ENCODE assay signal across 8 cellular contexts in the genomic region with DNA sequence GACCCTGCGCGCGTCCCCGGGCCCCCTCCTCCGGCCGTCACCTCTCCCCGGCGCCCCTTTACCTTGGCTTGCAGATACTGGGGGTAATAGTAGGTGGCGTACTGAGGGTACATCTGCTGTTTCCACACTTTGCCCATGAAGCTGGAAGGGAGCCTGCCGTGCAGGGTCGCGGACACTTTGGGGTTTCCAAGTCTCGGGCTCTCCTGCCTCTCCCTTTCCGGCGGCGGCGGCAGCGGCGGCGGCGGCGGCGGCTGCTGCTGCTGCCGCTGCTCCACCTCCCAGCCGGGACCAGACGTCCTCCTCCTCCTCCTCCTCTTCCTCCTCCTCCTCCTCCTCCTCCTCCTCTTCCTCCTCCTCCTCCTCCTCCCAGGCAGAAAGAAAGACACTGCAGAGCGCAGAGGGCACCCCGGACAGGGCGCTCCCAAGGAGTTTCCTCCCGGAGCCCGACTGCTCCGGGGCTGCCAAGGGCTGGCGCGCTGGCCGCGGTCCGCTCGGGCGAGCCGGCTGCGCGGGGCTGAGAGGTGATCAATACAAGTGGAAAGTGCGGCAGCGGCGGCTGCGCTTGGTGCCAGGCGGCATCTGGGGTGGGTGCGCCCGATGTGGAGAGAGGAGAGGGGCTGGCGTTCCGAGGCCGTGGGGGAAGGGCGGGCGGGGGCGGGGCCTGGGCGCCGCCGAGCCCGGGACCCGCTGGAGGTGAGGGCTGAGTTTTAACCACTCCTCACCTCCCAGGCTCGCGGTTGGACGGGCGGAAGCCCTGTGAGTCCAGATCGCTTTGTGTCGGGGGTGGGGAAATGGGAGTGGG. TPM values are rescaled to one million over a fixed set of nuclear protein-coding genes. Genes with fewer than 3 reads are reported as not detected.
DNase-seq lines count a peak whose midpoint lies in the region; ATAC-seq and TF ChIP-seq lines count a peak whose summit lies in the region.

A gene with protein sequence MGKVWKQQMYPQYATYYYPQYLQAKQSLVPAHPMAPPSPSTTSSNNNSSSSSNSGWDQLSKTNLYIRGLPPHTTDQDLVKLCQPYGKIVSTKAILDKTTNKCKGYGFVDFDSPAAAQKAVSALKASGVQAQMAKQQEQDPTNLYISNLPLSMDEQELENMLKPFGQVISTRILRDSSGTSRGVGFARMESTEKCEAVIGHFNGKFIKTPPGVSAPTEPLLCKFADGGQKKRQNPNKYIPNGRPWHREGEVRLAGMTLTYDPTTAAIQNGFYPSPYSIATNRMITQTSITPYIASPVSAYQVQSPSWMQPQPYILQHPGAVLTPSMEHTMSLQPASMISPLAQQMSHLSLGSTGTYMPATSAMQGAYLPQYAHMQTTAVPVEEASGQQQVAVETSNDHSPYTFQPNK (minus strand): TSS at position 581 of the 802 bp plus-strand sequence. CDS start 444 bp downstream, at position 137.

- peak within 1 kb of the TSS; percentile 93 for H3K4me3 ChIP-seq in PC-3 (ENCODE audit: low read length)
- peak within 1 kb of the TSS; percentile 67 to 81 for H3K4me3 ChIP-seq in stomach smooth muscle (ENCODE audit: low read length in 2 of 2)

- peak within 1 kb of the TSS; percentile 88 for H3K4me2 ChIP-seq in PC-3 (ENCODE audit: low read length)

- H3K9me3 Mint-ChIP-seq in activated T-helper 17 cell treated with anti-CD3 and anti-CD28 coated beads, Interleukin-2, amount 50 U/mL, for 72 hours: no peaks in the 10 kb centered on the region
- no peaks in the 10 kb centered on the region for H3K9me3 Mint-ChIP-seq in natural killer cell treated with Interleukin-12 subunit alpha and Interleukin-12 subunit beta and Interleukin-15 and Interleukin-18, amount 100 ng/mL, for 72 hours

- H3K36me3 ChIP-seq in PC-3 (ENCODE audit: low read depth, low read length) (no peaks in the 10 kb centered on the region), stomach smooth muscle (ENCODE audit: control insufficient read depth in 2 of 2, insufficient read depth in 2 of 2, low read length in 2 of 2) (no peaks in the 10 kb centered on the region)

- H3F3A ChIP-seq in PC-3 (ENCODE audit: low read length, unreplicated experiment): no peaks in the 10 kb centered on the region

- intact Hi-C loops in PC-3 (cut with micrococcal nuclease): loop anchor here (2.0 to 10.0 kb wide), 10 partner anchors 45 to 479 kb away; no protein-coding TSS in a partner anchor

- H4K20me1 ChIP-seq in PC-3 (ENCODE audit: low read length): no peaks in the 10 kb centered on the region

- H3K9me2 ChIP-seq in PC-3 (replicated peaks; ENCODE audit: low read length): no peaks in the 10 kb centered on the region

- H3K27me3 ChIP-seq in PC-3 (ENCODE audit: low read length) (no peaks in the 10 kb centered on the region), stomach smooth muscle (ENCODE audit: control insufficient read depth in 1 of 2, insufficient read depth in 2 of 2, low read length in 2 of 2) (no peaks in the 10 kb centered on the region)

- H3K9ac ChIP-seq in PC-3 (ENCODE audit: low read length) (peak within 1 kb of the TSS; percentile 92), stomach smooth muscle (ENCODE audit: low read length in 2 of 2) (peak within 1 kb of the TSS; percentile 80 to 87)

- BruUV-seq in PC-3 (replicated peaks; lab: Mats Ljungman, UMichigan): no TSS peak

- H3K27ac ChIP-seq in C4-2B (peak within 1 kb of the TSS; percentile 27; the same call in 1 of the 2 replicates), PC-3 (ENCODE audit: low read length) (peak within 1 kb of the TSS; percentile 84), stomach smooth muscle (ENCODE audit: low read length) (peak within 1 kb of the TSS; percentile 76)

- H3K4me1 Mint-ChIP-seq in activated T-helper 17 cell treated with anti-CD3 and anti-CD28 coated beads, Interleukin-2, amount 50 U/mL, for 72 hours: peaks cover 27% of the 10 kb centered on the region
- H3K4me1 Mint-ChIP-seq in natural killer cell treated with Interleukin-12 subunit alpha and Interleukin-12 subunit beta and Interleukin-15 and Interleukin-18, amount 100 ng/mL, for 72 hours (ENCODE audit: low read depth in 2 of 2): peaks cover 10 to 26% of the 10 kb centered on the region in 2 donors

- DNase-seq in PC-3 (peak; percentile 63), fibroblast of peridontal ligament (ENCODE audit: extremely low read depth) (peak; percentile 55)
- no peak for DNase-seq in natural killer cell treated with Interleukin-12 subunit alpha and Interleukin-12 subunit beta and Interleukin-15 and Interleukin-18, amount 100 ng/mL, for 72 hours (ENCODE audit: low spot score)

- CTCF ChIA-PET in PC-3 (lab: Charles Lee): no interaction called here

- no peaks in the 10 kb centered on the region for H3K9me3 ChIP-seq in PC-3 (ENCODE audit: low read length)
- no peaks in the 10 kb centered on the region for H3K9me3 ChIP-seq in stomach smooth muscle (ENCODE audit: control insufficient read depth in 2 of 2, low read length in 2 of 2)

- H2AFZ ChIP-seq in PC-3 (ENCODE audit: low read length): peak within 1 kb of the TSS; percentile 88

- ATAC-seq in HG02610 (IDR thresholded peaks at IDR 0.05; ENCODE audit: unreplicated experiment) (peak; percentile 43), PC-3 (peak; percentile 48), GM19397 (IDR thresholded peaks at IDR 0.05; ENCODE audit: unreplicated experiment) (no peak)
- ATAC-seq in activated T-helper 17 cell treated with anti-CD3 and anti-CD28 coated beads, Interleukin-2, amount 50 U/mL, for 72 hours (replicated peaks): peak; percentile 44
- peak; percentile 71 to 82 for ATAC-seq in natural killer cell treated with Interleukin-12 subunit alpha and Interleukin-12 subunit beta and Interleukin-15 and Interleukin-18, amount 100 ng/mL, for 72 hours

- peak within 1 kb of the TSS; percentile 93 for H3K4me3 Mint-ChIP-seq in activated T-helper 17 cell treated with anti-CD3 and anti-CD28 coated beads, Interleukin-2, amount 50 U/mL, for 72 hours
- peak within 1 kb of the TSS; percentile 94 for H3K4me3 Mint-ChIP-seq in natural killer cell treated with Interleukin-12 subunit alpha and Interleukin-12 subunit beta and Interleukin-15 and Interleukin-18, amount 100 ng/mL, for 72 hours

- no peaks in the 10 kb centered on the region for H3K27me3 Mint-ChIP-seq in activated T-helper 17 cell treated with anti-CD3 and anti-CD28 coated beads, Interleukin-2, amount 50 U/mL, for 72 hours
- H3K27me3 Mint-ChIP-seq in natural killer cell treated with Interleukin-12 subunit alpha and Interleukin-12 subunit beta and Interleukin-15 and Interleukin-18, amount 100 ng/mL, for 72 hours: peaks cover 6 to 18% of the 10 kb centered on the region in 2 donors

- H3K4me1 ChIP-seq in PC-3 (ENCODE audit: insufficient read depth, low read length) (peaks cover 32% of the 10 kb centered on the region; the same call in 1 of the 2 replicates), stomach smooth muscle (ENCODE audit: control insufficient read depth, insufficient read depth, low read length) (peaks cover 2% of the 10 kb centered on the region)

- peaks cover 48% of the 10 kb centered on the region for H3K79me2 ChIP-seq in PC-3 (ENCODE audit: low read length)

- H3K36me3 Mint-ChIP-seq in activated T-helper 17 cell treated with anti-CD3 and anti-CD28 coated beads, Interleukin-2, amount 50 U/mL, for 72 hours (ENCODE audit: low read depth): peaks cover 21% of the 10 kb centered on the region
- H3K36me3 Mint-ChIP-seq in natural killer cell treated with Interleukin-12 subunit alpha and Interleukin-12 subunit beta and Interleukin-15 and Interleukin-18, amount 100 ng/mL, for 72 hours: no peaks in the 10 kb centered on the region

- TF ChIP-seq CTCF in C4-2B (conservative IDR thresholded peaks at IDR 0.05): no peak
- TF ChIP-seq CTCF in PC-3 (conservative IDR thresholded peaks at IDR 0.05; ENCODE audit: low read depth, low read length): no peak

- H3K27ac Mint-ChIP-seq in activated T-helper 17 cell treated with anti-CD3 and anti-CD28 coated beads, Interleukin-2, amount 50 U/mL, for 72 hours: peak within 1 kb of the TSS; percentile 97
- H3K27ac Mint-ChIP-seq in natural killer cell treated with Interleukin-12 subunit alpha and Interleukin-12 subunit beta and Interleukin-15 and Interleukin-18, amount 100 ng/mL, for 72 hours: peak within 1 kb of the TSS; percentile 78 to 86

- POLR2A ChIA-PET in PC-3 (lab: Charles Lee; ENCODE audit: unreplicated experiment): no interaction called here

RNA-seq across cellular contexts. Expression of the gene that starts here (rescaled TPM):
- 36.4 and 38.8 TPM in 2 replicates for total RNA-seq in PC-3 (2014; rRNA removed)
- total RNA-seq in activated T-helper 17 cell treated with anti-CD3 and anti-CD28 coated beads, Interleukin-2, amount 50 U/mL, for 72 hours: 10 to 100 TPM; 45.0 to 62.1 TPM
- 10 to 100 TPM; 59.4 to 86.1 TPM for total RNA-seq in natural killer cell treated with Interleukin-12 subunit alpha and Interleukin-12 subunit beta and Interleukin-15 and Interleukin-18, amount 100 ng/mL, for 72 hours

Comparison
In these comparisons a context has a peak if more than half of its experiments do, and no peak if none do; other contexts are left out.
1. H3K27ac ChIP-seq: peak in every context shown above with its lines; median percentile 84 in PC-3; 76 in stomach smooth muscle; 27 in C4-2B.